In the genomic region with DNA sequence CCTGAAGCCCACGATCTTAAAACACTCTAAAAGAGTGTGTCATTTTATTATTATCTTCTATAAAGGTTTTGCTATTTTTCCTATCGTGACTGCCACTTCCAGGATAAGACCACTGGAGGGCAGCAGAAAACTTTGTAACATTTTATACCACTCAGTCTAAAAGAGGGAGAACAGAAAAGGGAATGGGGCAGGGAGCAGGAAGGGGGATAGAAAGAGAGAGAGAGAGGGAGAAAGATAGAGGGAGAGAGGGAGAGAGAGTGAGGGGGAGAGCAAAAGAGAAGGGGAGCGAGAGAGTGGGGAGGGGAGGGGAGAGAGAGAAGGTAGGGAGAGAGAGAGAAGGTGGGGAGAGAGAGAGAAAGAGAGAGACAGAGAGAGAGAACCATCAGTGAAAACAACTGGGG, we compare ENCODE assay signal across 8 cellular contexts. TPM values are rescaled to one million over a fixed set of nuclear protein-coding genes. Genes with fewer than 3 reads are reported as not detected.
DNase-seq lines count a peak whose midpoint lies in the region; ATAC-seq and TF ChIP-seq lines count a peak whose summit lies in the region.

No MANE protein-coding gene starts in this region.

- no peak overlapping the region for H3K4me2 ChIP-seq in Karpas-422 (ENCODE audit: low read depth, low read length, poor library complexity, severe bottlenecking)

- in situ Hi-C loops in brain microvascular endothelial cell (cut with HindIII; ENCODE audit: low pct_ligation_motif_present, low sequenced_read_pairs), result no loop called here

- H3K27ac ChIP-seq in Karpas-422 (ENCODE audit: low read length), result no peak overlapping the region
- H3K27ac ChIP-seq in brain microvascular endothelial cell, result no peak overlapping the region

- TF ChIP-seq CTCF in brain microvascular endothelial cell (IDR thresholded peaks at IDR 0.05; ENCODE audit: low read depth, low read length, missing control alignments), result peak; percentile 76

- H3K9me3 ChIP-seq in Karpas-422 (ENCODE audit: low read length), result no peaks in the 10 kb centered on the region

- no peaks in the 10 kb centered on the region for H3K36me3 ChIP-seq in Karpas-422 (ENCODE audit: insufficient read depth, low read length)
- no peaks in the 10 kb centered on the region for H3K36me3 ChIP-seq in brain microvascular endothelial cell (replicated peaks)

- ATAC-seq in SK-N-SH treated with all-trans-retinoic acid at 6 μM for 48 hours, result peak; percentile 77
- no peak for ATAC-seq in GM18517 (IDR thresholded peaks at IDR 0.05; ENCODE audit: unreplicated experiment)

- no peak overlapping the region for H2AFZ ChIP-seq in Karpas-422 (ENCODE audit: low read length)

- H3K27me3 ChIP-seq in Karpas-422 (ENCODE audit: low read length), result no peaks in the 10 kb centered on the region
- no peaks in the 10 kb centered on the region for H3K27me3 ChIP-seq in brain microvascular endothelial cell (replicated peaks)

- no peaks in the 10 kb centered on the region for H3K79me2 ChIP-seq in Karpas-422 (ENCODE audit: low read length)

- H3K4me3 ChIP-seq in Karpas-422 (ENCODE audit: low read length) (no peak overlapping the region), brain microvascular endothelial cell (ENCODE audit: low read depth, low read length) (no peak overlapping the region)

- H3K9me2 ChIP-seq in Karpas-422 (replicated peaks; ENCODE audit: insufficient read depth, low read length), result no peaks in the 10 kb centered on the region

- H3K9ac ChIP-seq in Karpas-422 (ENCODE audit: low read length), result no peak overlapping the region

- DNase-seq in activated effector memory CD4-positive, alpha-beta T cell treated with anti-CD3 and anti-CD28 coated beads, Interleukin-2, amount 50 U/mL, for 16 hours, result peak; percentile 72
- no peak for DNase-seq in activated effector memory CD4-positive, alpha-beta T cell treated with Interleukin-2 at 50 U/mL for 16 hours
- DNase-seq in Karpas-422, result peak; percentile 76
- peak; percentile 65 for DNase-seq in brain microvascular endothelial cell
- DNase-seq in inferior parietal cortex (ENCODE audit: extremely low spot score), result peak; percentile 87
- DNase-seq in stimulated activated CD4-positive, alpha-beta T cell treated with anti-CD3 and anti-CD28 coated beads, Interleukin-2, amount 100 ng/mL, for 4 hours (ENCODE audit: low read depth), result peak; percentile 22

- no peaks in the 10 kb centered on the region for H3K4me1 ChIP-seq in Karpas-422 (ENCODE audit: low read length)

- H4K20me1 ChIP-seq in Karpas-422 (ENCODE audit: insufficient read depth, low read depth, low read length), result no peaks in the 10 kb centered on the region

TF ChIP-seq in SK-N-SH treated with all-trans-retinoic acid at 6 μM for 48 hours, 23 proteins besides CTCF, POLR2A, EP300 and RAD21 (continues in another document):
- TF ChIP-seq BACH2 (CRISPR knock-in tag; IDR thresholded peaks at IDR 0.05; ENCODE audit: borderline replicate concordance) (no peak), ZNF8 (CRISPR knock-in tag; IDR thresholded peaks at IDR 0.05) (no peak), ESRRG (CRISPR knock-in tag; IDR thresholded peaks at IDR 0.05) (no peak), ARNTL (CRISPR knock-in tag; IDR thresholded peaks at IDR 0.05; ENCODE audit: borderline replicate concordance, low read depth) (no peak), OSR1 (CRISPR knock-in tag; IDR thresholded peaks at IDR 0.05) (no peak), ZFP3 (CRISPR knock-in tag; IDR thresholded peaks at IDR 0.05) (no peak), GLIS3 (CRISPR knock-in tag; IDR thresholded peaks at IDR 0.05) (no peak), RARB (CRISPR knock-in tag; IDR thresholded peaks at IDR 0.05) (no peak), TOX (CRISPR knock-in tag; IDR thresholded peaks at IDR 0.05; ENCODE audit: borderline replicate concordance) (no peak)
- TF ChIP-seq, protein P1, sequence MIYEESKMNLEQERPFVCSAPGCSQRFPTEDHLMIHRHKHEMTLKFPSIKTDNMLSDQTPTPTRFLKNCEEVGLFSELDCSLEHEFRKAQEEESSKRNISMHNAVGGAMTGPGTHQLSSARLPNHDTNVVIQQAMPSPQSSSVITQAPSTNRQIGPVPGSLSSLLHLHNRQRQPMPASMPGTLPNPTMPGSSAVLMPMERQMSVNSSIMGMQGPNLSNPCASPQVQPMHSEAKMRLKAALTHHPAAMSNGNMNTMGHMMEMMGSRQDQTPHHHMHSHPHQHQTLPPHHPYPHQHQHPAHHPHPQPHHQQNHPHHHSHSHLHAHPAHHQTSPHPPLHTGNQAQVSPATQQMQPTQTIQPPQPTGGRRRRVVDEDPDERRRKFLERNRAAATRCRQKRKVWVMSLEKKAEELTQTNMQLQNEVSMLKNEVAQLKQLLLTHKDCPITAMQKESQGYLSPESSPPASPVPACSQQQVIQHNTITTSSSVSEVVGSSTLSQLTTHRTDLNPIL (CRISPR knock-in tag; IDR thresholded peaks at IDR 0.05; ENCODE audit: low read depth), result no peak
- TF ChIP-seq, protein P2, sequence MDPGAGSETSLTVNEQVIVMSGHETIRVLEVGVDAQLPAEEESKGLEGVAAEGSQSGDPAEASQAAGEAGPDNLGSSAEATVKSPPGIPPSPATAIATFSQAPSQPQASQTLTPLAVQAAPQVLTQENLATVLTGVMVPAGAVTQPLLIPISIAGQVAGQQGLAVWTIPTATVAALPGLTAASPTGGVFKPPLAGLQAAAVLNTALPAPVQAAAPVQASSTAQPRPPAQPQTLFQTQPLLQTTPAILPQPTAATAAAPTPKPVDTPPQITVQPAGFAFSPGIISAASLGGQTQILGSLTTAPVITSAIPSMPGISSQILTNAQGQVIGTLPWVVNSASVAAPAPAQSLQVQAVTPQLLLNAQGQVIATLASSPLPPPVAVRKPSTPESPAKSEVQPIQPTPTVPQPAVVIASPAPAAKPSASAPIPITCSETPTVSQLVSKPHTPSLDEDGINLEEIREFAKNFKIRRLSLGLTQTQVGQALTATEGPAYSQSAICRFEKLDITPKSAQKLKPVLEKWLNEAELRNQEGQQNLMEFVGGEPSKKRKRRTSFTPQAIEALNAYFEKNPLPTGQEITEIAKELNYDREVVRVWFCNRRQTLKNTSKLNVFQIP (CRISPR knock-in tag; IDR thresholded peaks at IDR 0.05; ENCODE audit: borderline replicate concordance, low read depth), result no peak
- TF ChIP-seq, protein P3, sequence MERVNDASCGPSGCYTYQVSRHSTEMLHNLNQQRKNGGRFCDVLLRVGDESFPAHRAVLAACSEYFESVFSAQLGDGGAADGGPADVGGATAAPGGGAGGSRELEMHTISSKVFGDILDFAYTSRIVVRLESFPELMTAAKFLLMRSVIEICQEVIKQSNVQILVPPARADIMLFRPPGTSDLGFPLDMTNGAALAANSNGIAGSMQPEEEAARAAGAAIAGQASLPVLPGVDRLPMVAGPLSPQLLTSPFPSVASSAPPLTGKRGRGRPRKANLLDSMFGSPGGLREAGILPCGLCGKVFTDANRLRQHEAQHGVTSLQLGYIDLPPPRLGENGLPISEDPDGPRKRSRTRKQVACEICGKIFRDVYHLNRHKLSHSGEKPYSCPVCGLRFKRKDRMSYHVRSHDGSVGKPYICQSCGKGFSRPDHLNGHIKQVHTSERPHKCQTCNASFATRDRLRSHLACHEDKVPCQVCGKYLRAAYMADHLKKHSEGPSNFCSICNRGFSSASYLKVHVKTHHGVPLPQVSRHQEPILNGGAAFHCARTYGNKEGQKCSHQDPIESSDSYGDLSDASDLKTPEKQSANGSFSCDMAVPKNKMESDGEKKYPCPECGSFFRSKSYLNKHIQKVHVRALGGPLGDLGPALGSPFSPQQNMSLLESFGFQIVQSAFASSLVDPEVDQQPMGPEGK (CRISPR knock-in tag; IDR thresholded peaks at IDR 0.05; ENCODE audit: borderline replicate concordance), result no peak
- TF ChIP-seq, protein P4, sequence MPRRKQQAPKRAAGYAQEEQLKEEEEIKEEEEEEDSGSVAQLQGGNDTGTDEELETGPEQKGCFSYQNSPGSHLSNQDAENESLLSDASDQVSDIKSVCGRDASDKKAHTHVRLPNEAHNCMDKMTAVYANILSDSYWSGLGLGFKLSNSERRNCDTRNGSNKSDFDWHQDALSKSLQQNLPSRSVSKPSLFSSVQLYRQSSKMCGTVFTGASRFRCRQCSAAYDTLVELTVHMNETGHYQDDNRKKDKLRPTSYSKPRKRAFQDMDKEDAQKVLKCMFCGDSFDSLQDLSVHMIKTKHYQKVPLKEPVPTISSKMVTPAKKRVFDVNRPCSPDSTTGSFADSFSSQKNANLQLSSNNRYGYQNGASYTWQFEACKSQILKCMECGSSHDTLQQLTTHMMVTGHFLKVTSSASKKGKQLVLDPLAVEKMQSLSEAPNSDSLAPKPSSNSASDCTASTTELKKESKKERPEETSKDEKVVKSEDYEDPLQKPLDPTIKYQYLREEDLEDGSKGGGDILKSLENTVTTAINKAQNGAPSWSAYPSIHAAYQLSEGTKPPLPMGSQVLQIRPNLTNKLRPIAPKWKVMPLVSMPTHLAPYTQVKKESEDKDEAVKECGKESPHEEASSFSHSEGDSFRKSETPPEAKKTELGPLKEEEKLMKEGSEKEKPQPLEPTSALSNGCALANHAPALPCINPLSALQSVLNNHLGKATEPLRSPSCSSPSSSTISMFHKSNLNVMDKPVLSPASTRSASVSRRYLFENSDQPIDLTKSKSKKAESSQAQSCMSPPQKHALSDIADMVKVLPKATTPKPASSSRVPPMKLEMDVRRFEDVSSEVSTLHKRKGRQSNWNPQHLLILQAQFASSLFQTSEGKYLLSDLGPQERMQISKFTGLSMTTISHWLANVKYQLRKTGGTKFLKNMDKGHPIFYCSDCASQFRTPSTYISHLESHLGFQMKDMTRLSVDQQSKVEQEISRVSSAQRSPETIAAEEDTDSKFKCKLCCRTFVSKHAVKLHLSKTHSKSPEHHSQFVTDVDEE (CRISPR knock-in tag; IDR thresholded peaks at IDR 0.05), result no peak
- TF ChIP-seq, protein P5, sequence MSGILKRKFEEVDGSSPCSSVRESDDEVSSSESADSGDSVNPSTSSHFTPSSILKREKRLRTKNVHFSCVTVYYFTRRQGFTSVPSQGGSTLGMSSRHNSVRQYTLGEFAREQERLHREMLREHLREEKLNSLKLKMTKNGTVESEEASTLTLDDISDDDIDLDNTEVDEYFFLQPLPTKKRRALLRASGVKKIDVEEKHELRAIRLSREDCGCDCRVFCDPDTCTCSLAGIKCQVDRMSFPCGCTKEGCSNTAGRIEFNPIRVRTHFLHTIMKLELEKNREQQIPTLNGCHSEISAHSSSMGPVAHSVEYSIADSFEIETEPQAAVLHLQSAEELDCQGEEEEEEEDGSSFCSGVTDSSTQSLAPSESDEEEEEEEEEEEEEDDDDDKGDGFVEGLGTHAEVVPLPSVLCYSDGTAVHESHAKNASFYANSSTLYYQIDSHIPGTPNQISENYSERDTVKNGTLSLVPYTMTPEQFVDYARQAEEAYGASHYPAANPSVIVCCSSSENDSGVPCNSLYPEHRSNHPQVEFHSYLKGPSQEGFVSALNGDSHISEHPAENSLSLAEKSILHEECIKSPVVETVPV (CRISPR knock-in tag; IDR thresholded peaks at IDR 0.05), result no peak

RNA-seq across cellular contexts. Expression of a gene that starts 2.0 kb away (rescaled TPM):
- not detected in 2 replicates for total RNA-seq in Karpas-422 (2014; rRNA removed; shearing (Covaris generic); ENCODE audit: low replicate concordance)

RNA-seq across cellular contexts. Expression of a gene that starts 31.4 kb away (rescaled TPM):
- not detected in 2 replicates for total RNA-seq in Karpas-422 (2014; rRNA removed; shearing (Covaris generic); ENCODE audit: low replicate concordance)

RNA-seq across cellular contexts. Expression of a gene that starts 40.3 kb away (rescaled TPM):
- not detected in 2 replicates for total RNA-seq in Karpas-422 (2014; rRNA removed; shearing (Covaris generic); ENCODE audit: low replicate concordance)

RNA-seq across cellular contexts. Expression of a gene that starts 41.9 kb away (rescaled TPM):
- total RNA-seq in Karpas-422 (2014; rRNA removed; shearing (Covaris generic); ENCODE audit: low replicate concordance), result 0.52 and 0.69 TPM in 2 replicates

RNA-seq across cellular contexts. Expression of a gene that starts 42.1 kb away (rescaled TPM):
- 22.5 and 22.7 TPM in 2 replicates for total RNA-seq in Karpas-422 (2014; rRNA removed; shearing (Covaris generic); ENCODE audit: low replicate concordance)
